ENCODE assay signal across 1 cellular context in genomic region chr1:6259491-6260362, GRCh38.
TF ChIP-seq lines count a peak whose summit lies in the region.

No MANE protein-coding gene starts in this region.

TF ChIP-seq in HepG2, 621 proteins besides CTCF, POLR2A, EP300 and RAD21 (continued from another document and continues in another):
- TF ChIP-seq TERF1 (CRISPR knock-in tag; IDR thresholded peaks at IDR 0.05) (no peak), CBX5 (CRISPR knock-in tag; IDR thresholded peaks at IDR 0.05; ENCODE audit: borderline replicate concordance) (no peak), ZNF337 (CRISPR knock-in tag; IDR thresholded peaks at IDR 0.05; ENCODE audit: borderline replicate concordance, low read depth) (no peak), MAFF (IDR thresholded peaks at IDR 0.05; ENCODE audit: low read depth, low read length) (no peak), ZNF34 (CRISPR knock-in tag; IDR thresholded peaks at IDR 0.05; ENCODE audit: borderline replicate concordance) (no peak), KDM6A (CRISPR knock-in tag; IDR thresholded peaks at IDR 0.05; ENCODE audit: low read depth) (no peak), HDAC6 (IDR thresholded peaks at IDR 0.05; ENCODE audit: low read depth, low read length) (no peak), BCL3 (CRISPR knock-in tag; IDR thresholded peaks at IDR 0.05) (no peak), MEIS1 (CRISPR knock-in tag; IDR thresholded peaks at IDR 0.05; ENCODE audit: borderline replicate concordance) (no peak), JDP2 (CRISPR knock-in tag; IDR thresholded peaks at IDR 0.05; ENCODE audit: borderline replicate concordance) (no peak), ZNF784 (CRISPR knock-in tag; IDR thresholded peaks at IDR 0.05; ENCODE audit: borderline replicate concordance) (no peak), PRPF4 (IDR thresholded peaks at IDR 0.05; ENCODE audit: low read depth, low read length, poor library complexity, severe bottlenecking) (no peak), ERF (CRISPR knock-in tag; IDR thresholded peaks at IDR 0.05) (no peak), ZNF280B (CRISPR knock-in tag; IDR thresholded peaks at IDR 0.05; ENCODE audit: borderline replicate concordance) (no peak), ZMYM4 (CRISPR knock-in tag; IDR thresholded peaks at IDR 0.05) (no peak; the same call in 1 of the 2 replicates), HDAC2 (CRISPR knock-in tag; IDR thresholded peaks at IDR 0.05) (no peak), ZNF878 (CRISPR knock-in tag; IDR thresholded peaks at IDR 0.05) (no peak), ZBTB21 (CRISPR knock-in tag; IDR thresholded peaks at IDR 0.05) (peak; percentile 73), LRRFIP1 (CRISPR knock-in tag; conservative IDR thresholded peaks at IDR 0.05) (no peak), TEF (CRISPR knock-in tag; IDR thresholded peaks at IDR 0.05) (no peak), ZGPAT (CRISPR knock-in tag; IDR thresholded peaks at IDR 0.05) (peak; percentile 42; the same call in 1 of the 2 replicates), DDIT3 (CRISPR knock-in tag; IDR thresholded peaks at IDR 0.05) (no peak), TBX3 (IDR thresholded peaks at IDR 0.05; ENCODE audit: borderline replicate concordance) (no peak), STAT6 (CRISPR knock-in tag; IDR thresholded peaks at IDR 0.05; ENCODE audit: borderline replicate concordance) (no peak), ZNF790 (CRISPR knock-in tag; IDR thresholded peaks at IDR 0.05; ENCODE audit: borderline replicate concordance) (no peak), CAMTA2 (CRISPR knock-in tag; IDR thresholded peaks at IDR 0.05; ENCODE audit: borderline replicate concordance) (no peak), E2F5 (CRISPR knock-in tag; conservative IDR thresholded peaks at IDR 0.05) (no peak), NBN (conservative IDR thresholded peaks at IDR 0.05) (no peak), ZBTB7B (CRISPR knock-in tag; IDR thresholded peaks at IDR 0.05) (0 out of 2 replicates have a peak, but pooled peaks have one; percentile 32), PPARG (CRISPR knock-in tag; conservative IDR thresholded peaks at IDR 0.05) (no peak), ZFP36 (IDR thresholded peaks at IDR 0.05; ENCODE audit: borderline replicate concordance, low read depth, low read length, partially characterized antibody) (no peak), IRX3 (CRISPR knock-in tag; IDR thresholded peaks at IDR 0.05; ENCODE audit: borderline replicate concordance, low read depth) (no peak), ZNF576 (CRISPR knock-in tag; IDR thresholded peaks at IDR 0.05) (no peak), ZNF776 (CRISPR knock-in tag; IDR thresholded peaks at IDR 0.05) (no peak), ZNF850 (CRISPR knock-in tag; conservative IDR thresholded peaks at IDR 0.05) (no peak)
- TF ChIP-seq, protein P1, sequence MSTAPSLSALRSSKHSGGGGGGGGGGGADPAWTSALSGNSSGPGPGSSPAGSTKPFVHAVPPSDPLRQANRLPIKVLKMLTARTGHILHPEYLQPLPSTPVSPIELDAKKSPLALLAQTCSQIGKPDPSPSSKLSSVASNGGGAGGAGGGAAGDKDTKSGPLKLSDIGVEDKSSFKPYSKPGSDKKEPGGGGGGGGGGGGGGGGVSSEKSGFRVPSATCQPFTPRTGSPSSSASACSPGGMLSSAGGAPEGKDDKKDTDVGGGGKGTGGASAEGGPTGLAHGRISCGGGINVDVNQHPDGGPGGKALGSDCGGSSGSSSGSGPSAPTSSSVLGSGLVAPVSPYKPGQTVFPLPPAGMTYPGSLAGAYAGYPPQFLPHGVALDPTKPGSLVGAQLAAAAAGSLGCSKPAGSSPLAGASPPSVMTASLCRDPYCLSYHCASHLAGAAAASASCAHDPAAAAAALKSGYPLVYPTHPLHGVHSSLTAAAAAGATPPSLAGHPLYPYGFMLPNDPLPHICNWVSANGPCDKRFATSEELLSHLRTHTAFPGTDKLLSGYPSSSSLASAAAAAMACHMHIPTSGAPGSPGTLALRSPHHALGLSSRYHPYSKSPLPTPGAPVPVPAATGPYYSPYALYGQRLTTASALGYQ (CRISPR knock-in tag; IDR thresholded peaks at IDR 0.05), result no peak
- TF ChIP-seq, protein P2, sequence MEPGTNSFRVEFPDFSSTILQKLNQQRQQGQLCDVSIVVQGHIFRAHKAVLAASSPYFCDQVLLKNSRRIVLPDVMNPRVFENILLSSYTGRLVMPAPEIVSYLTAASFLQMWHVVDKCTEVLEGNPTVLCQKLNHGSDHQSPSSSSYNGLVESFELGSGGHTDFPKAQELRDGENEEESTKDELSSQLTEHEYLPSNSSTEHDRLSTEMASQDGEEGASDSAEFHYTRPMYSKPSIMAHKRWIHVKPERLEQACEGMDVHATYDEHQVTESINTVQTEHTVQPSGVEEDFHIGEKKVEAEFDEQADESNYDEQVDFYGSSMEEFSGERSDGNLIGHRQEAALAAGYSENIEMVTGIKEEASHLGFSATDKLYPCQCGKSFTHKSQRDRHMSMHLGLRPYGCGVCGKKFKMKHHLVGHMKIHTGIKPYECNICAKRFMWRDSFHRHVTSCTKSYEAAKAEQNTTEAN (CRISPR knock-in tag; conservative IDR thresholded peaks at IDR 0.05), result no peak
- TF ChIP-seq, protein P3, sequence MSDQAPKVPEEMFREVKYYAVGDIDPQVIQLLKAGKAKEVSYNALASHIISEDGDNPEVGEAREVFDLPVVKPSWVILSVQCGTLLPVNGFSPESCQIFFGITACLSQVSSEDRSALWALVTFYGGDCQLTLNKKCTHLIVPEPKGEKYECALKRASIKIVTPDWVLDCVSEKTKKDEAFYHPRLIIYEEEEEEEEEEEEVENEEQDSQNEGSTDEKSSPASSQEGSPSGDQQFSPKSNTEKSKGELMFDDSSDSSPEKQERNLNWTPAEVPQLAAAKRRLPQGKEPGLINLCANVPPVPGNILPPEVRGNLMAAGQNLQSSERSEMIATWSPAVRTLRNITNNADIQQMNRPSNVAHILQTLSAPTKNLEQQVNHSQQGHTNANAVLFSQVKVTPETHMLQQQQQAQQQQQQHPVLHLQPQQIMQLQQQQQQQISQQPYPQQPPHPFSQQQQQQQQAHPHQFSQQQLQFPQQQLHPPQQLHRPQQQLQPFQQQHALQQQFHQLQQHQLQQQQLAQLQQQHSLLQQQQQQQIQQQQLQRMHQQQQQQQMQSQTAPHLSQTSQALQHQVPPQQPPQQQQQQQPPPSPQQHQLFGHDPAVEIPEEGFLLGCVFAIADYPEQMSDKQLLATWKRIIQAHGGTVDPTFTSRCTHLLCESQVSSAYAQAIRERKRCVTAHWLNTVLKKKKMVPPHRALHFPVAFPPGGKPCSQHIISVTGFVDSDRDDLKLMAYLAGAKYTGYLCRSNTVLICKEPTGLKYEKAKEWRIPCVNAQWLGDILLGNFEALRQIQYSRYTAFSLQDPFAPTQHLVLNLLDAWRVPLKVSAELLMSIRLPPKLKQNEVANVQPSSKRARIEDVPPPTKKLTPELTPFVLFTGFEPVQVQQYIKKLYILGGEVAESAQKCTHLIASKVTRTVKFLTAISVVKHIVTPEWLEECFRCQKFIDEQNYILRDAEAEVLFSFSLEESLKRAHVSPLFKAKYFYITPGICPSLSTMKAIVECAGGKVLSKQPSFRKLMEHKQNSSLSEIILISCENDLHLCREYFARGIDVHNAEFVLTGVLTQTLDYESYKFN (CRISPR knock-in tag; conservative IDR thresholded peaks at IDR 0.05), result no peak
